Comparison of ENCODE assay signal across 17 cellular contexts in genomic region chr10:95516774-95517373, GRCh38. TPM values are rescaled to one million over a fixed set of nuclear protein-coding genes. Genes with fewer than 3 reads are reported as not detected.
A peak's percentile ranks its signal among the peaks of the same experiment; 100 is the strongest.
DNase-seq lines count a peak whose midpoint lies in the region; ATAC-seq and TF ChIP-seq lines count a peak whose summit lies in the region.
"Had no signal": no experiment of that assay in that cellular context is flagged by ENCODE, and none has a peak within 500 bp of the region (broad histone marks: within the 10 kb centered on the region; RNA-seq: fewer than 3 reads in every experiment).

No MANE protein-coding gene starts in this region.

- ATAC-seq in GM18502 (IDR thresholded peaks at IDR 0.05; ENCODE audit: poor library complexity, unreplicated experiment): no peak
- ATAC-seq: effector memory CD8-positive, alpha-beta T cell had no signal

- H3K4me1 ChIP-seq in duodenal mucosa (ENCODE audit: control insufficient read depth in 1 of 2, insufficient read depth in 2 of 2, low read length in 2 of 2) (peaks cover 6 to 40% of the 10 kb centered on the region in 2 donors), stomach smooth muscle (ENCODE audit: control insufficient read depth, insufficient read depth, low read length) (peaks cover 84% of the 10 kb centered on the region)
- H3K4me1 ChIP-seq: thyroid gland had no signal

- no peaks in the 10 kb centered on the region for H3K36me3 Mint-ChIP-seq in mesothelial cell of epicardium

- DNase-seq in mesothelial cell of epicardium (ENCODE audit: low spot score in 2 of 2, unreplicated experiment in 2 of 2) (no peak), NCI-H1694 (lab: John Stamatoyannopoulos, UW) (no peak), NCI-H1694 treated with DMSO at 0.1 percent for 48 hours (lab: John Stamatoyannopoulos, UW) (no peak), GOT3 (lab: John Stamatoyannopoulos, UW) (no peak)
- DNase-seq: activated gamma-delta T cell; effector memory CD8-positive, alpha-beta T cell; MV-4-11; NCI-H2029 treated with DMSO at 0.1 percent for 48 hours; NCI-H524; stimulated activated CD4-positive, alpha-beta T cell treated with anti-CD3 and anti-CD28 coated beads, Interleukin-15, amount 100 ng/mL, for 24 hours; thyroid gland had no signal

- H3K27ac ChIP-seq in VCaP: peak overlapping the region; percentile 34; the same call in 1 of the 2 replicates
- H3K27ac ChIP-seq in duodenal mucosa (ENCODE audit: low read depth, low read length): peak overlapping the region; percentile 13
- peak overlapping the region; percentile 95 for H3K27ac ChIP-seq in stomach smooth muscle (ENCODE audit: low read length)
- H3K27ac ChIP-seq: thyroid gland had no signal

- no peaks in the 10 kb centered on the region for H3K9me3 ChIP-seq in duodenal mucosa (ENCODE audit: control insufficient read depth in 1 of 2, low read length in 2 of 2)
- no peaks in the 10 kb centered on the region for H3K9me3 ChIP-seq in stomach smooth muscle (ENCODE audit: control insufficient read depth in 2 of 2, low read length in 2 of 2)
- H3K9me3 ChIP-seq: thyroid gland had no signal

- H3K27ac Mint-ChIP-seq in mesothelial cell of epicardium: peak overlapping the region; percentile 10
- H3K27ac Mint-ChIP-seq: effector memory CD8-positive, alpha-beta T cell had no signal

- H3K4me3 ChIP-seq in duodenal mucosa (ENCODE audit: low read depth in 1 of 2, low read length in 2 of 2): no peak overlapping the region
- no peak overlapping the region for H3K4me3 ChIP-seq in stomach smooth muscle (ENCODE audit: low read length in 2 of 2)
- H3K4me3 ChIP-seq: thyroid gland had no signal

- H3K27me3 ChIP-seq in duodenal mucosa (ENCODE audit: control insufficient read depth in 1 of 2, insufficient read depth in 2 of 2, low read length in 2 of 2) (no peaks in the 10 kb centered on the region), stomach smooth muscle (ENCODE audit: control insufficient read depth in 1 of 2, insufficient read depth in 2 of 2, low read length in 2 of 2) (no peaks in the 10 kb centered on the region)
- H3K27me3 ChIP-seq: thyroid gland had no signal

- peaks cover 8% of the 10 kb centered on the region for H3K4me1 Mint-ChIP-seq in mesothelial cell of epicardium
- H3K4me1 Mint-ChIP-seq: central memory CD8-positive, alpha-beta T cell had no signal

- H3K27me3 Mint-ChIP-seq in mesothelial cell of epicardium (ENCODE audit: low read depth): no peaks in the 10 kb centered on the region

- H3K36me3 ChIP-seq in duodenal mucosa (ENCODE audit: control insufficient read depth in 1 of 2, insufficient read depth in 2 of 2, low read length in 2 of 2) (no peaks in the 10 kb centered on the region), stomach smooth muscle (ENCODE audit: control insufficient read depth in 2 of 2, insufficient read depth in 2 of 2, low read length in 2 of 2) (no peaks in the 10 kb centered on the region)
- H3K36me3 ChIP-seq: thyroid gland had no signal

- H3K9ac ChIP-seq in duodenal mucosa (ENCODE audit: low read depth in 1 of 2, low read length in 2 of 2): no peak overlapping the region
- H3K9ac ChIP-seq in stomach smooth muscle (ENCODE audit: low read length in 2 of 2): peak overlapping the region; percentile 0 to 64

- H3K9me3 Mint-ChIP-seq in mesothelial cell of epicardium: no peaks in the 10 kb centered on the region
- H3K9me3 Mint-ChIP-seq: central memory CD8-positive, alpha-beta T cell; effector memory CD8-positive, alpha-beta T cell; neural crest cell had no signal

- TF ChIP-seq CTCF in VCaP (conservative IDR thresholded peaks at IDR 0.05): no peak
- no peak for TF ChIP-seq CTCF in mesothelial cell of epicardium (IDR thresholded peaks at IDR 0.05; ENCODE audit: unreplicated experiment)

- H3K4me3 Mint-ChIP-seq in mesothelial cell of epicardium: no peak overlapping the region
- H3K4me3 Mint-ChIP-seq: central memory CD8-positive, alpha-beta T cell; effector memory CD8-positive, alpha-beta T cell; neural crest cell had no signal

RNA-seq across cellular contexts. Expression of gene SORBS1, which starts 44.3 kb away (rescaled TPM):
- 21.5 to 25.1 TPM (median 24.9 TPM) in 3 replicates for total RNA-seq in mesothelial cell of epicardium

Comparison
In these comparisons a context has a peak if more than half of its experiments do, and no peak if none do; other contexts are left out.
1. H3K27ac ChIP-seq: peak in every context shown above with its lines; median percentile 95 in stomach smooth muscle; 34 in VCaP; 13 in duodenal mucosa.
2. H3K9ac ChIP-seq: peak in stomach smooth muscle (2 of 2); none in duodenal mucosa (0 of 2).